ENCODE assay signal across 8 cellular contexts in the genomic region with DNA sequence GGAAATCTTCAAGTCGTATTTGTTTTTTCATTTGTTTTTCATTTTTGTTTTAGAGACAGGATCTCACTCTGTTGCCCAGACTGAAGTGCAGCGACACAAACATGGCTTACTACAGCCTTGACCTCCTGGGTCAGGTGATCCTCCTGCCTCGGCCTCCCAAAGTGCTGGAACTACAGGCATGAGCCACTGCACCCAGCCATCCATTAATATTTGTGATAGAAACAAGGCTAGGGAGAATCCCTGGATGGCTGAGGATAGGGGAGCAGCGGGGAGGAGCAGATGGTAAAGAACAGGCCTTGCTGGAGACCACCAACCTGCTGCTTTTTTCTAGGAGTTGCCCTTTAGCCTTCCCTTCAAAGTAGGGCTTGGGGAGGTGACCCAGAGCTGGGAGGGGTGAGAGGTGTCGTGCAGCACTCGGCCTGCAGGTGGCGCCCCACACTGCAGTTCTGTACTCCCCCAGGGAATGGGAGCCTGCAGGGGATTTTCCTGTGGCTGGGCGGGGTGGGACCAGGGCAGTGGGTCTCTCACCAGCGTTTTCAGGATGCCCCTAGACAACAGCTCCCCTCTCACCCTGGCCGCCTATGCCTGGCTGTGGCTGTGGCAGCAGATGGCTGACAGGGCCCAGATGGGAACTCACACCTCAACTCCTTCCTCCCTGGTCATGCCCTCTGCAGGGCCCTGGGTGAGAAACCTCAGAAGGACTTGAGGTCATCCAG. TPM values are rescaled to one million over a fixed set of nuclear protein-coding genes. Genes with fewer than 3 reads are reported as not detected.
DNase-seq lines count a peak whose midpoint lies in the region; ATAC-seq and TF ChIP-seq lines count a peak whose summit lies in the region.

No MANE protein-coding gene starts in this region.

- peak; percentile 70 for DNase-seq in DMS53 (lab: John Stamatoyannopoulos, UW)
- DNase-seq in Peyer's patch = peak; percentile 68 to 90 (median 83)
- DNase-seq in fibroblast of villous mesenchyme (ENCODE audit: low read depth) = peak; percentile 33
- peak; percentile 90 for DNase-seq in osteoblast (ENCODE audit: insufficient read length, low spot score, missing footprints)
- peak; percentile 55 to 83 for DNase-seq in tibial artery

- H3K4me3 ChIP-seq in Peyer's patch (no peak overlapping the region), fibroblast of villous mesenchyme (ENCODE audit: low read depth, low read length) (no peak overlapping the region), osteoblast (ENCODE audit: insufficient read depth, low read length) (no peak overlapping the region), tibial artery (no peak overlapping the region)

- no peaks in the 10 kb centered on the region for H4K20me1 ChIP-seq in osteoblast (ENCODE audit: insufficient read depth, low read length)

- H3K27ac ChIP-seq in Peyer's patch = no peak overlapping the region
- no peak overlapping the region for H3K27ac ChIP-seq in osteoblast (ENCODE audit: low read depth, low read length)
- no peak overlapping the region for H3K27ac ChIP-seq in tibial artery

- H3K4me2 ChIP-seq in osteoblast (ENCODE audit: insufficient read depth, low read length) = no peak overlapping the region

- H3K4me3 Mint-ChIP-seq in activated T-helper 17 cell treated with anti-CD3 and anti-CD28 coated beads, Interleukin-2, amount 50 U/mL, for 72 hours = no peak overlapping the region

- TF ChIP-seq CTCF in Peyer's patch (IDR thresholded peaks at IDR 0.05) (peak; percentile 62 to 95 (median 88)), fibroblast of villous mesenchyme (IDR thresholded peaks at IDR 0.05; ENCODE audit: insufficient read depth, low read depth, low read length) (peak; percentile 93), osteoblast (IDR thresholded peaks at IDR 0.05; ENCODE audit: extremely low read depth, low read depth, low read length) (peak; percentile 85), tibial artery (IDR thresholded peaks at IDR 0.05) (peak; percentile 89 to 91)

- H3K27ac Mint-ChIP-seq in activated T-helper 17 cell treated with anti-CD3 and anti-CD28 coated beads, Interleukin-2, amount 50 U/mL, for 72 hours = no peak overlapping the region

- H3K36me3 ChIP-seq in Peyer's patch (no peaks in the 10 kb centered on the region), osteoblast (ENCODE audit: insufficient read depth, low read length) (no peaks in the 10 kb centered on the region), tibial artery (no peaks in the 10 kb centered on the region)

- no peaks in the 10 kb centered on the region for H3K36me3 Mint-ChIP-seq in activated T-helper 17 cell treated with anti-CD3 and anti-CD28 coated beads, Interleukin-2, amount 50 U/mL, for 72 hours (ENCODE audit: low read depth)

- no peak for TF ChIP-seq POLR2A in Peyer's patch (IDR thresholded peaks at IDR 0.05)

- intact Hi-C loops in tibial artery (cut with DNase I; ENCODE audit: low total_unique reads) = loop anchor here (5.0 to 10.0 kb wide), 3 partner anchors 188 to 391 kb away; a partner anchor contains a TSS

- H3K4me1 ChIP-seq in Peyer's patch = peaks cover 0 to 2% (median 0%) of the 10 kb centered on the region in 4 donors
- no peaks in the 10 kb centered on the region for H3K4me1 ChIP-seq in osteoblast (ENCODE audit: insufficient read depth, low read length)
- H3K4me1 ChIP-seq in tibial artery = no peaks in the 10 kb centered on the region

- ATAC-seq in HG02610 (IDR thresholded peaks at IDR 0.05; ENCODE audit: unreplicated experiment) = peak; percentile 65
- ATAC-seq in activated T-helper 17 cell treated with anti-CD3 and anti-CD28 coated beads, Interleukin-2, amount 50 U/mL, for 72 hours (replicated peaks) = peak; percentile 94
- no peak for ATAC-seq in HG02759 (IDR thresholded peaks at IDR 0.05; ENCODE audit: unreplicated experiment)

- H2AFZ ChIP-seq in osteoblast (ENCODE audit: low read length) = no peak overlapping the region

- H3K4me1 Mint-ChIP-seq in activated T-helper 17 cell treated with anti-CD3 and anti-CD28 coated beads, Interleukin-2, amount 50 U/mL, for 72 hours = no peaks in the 10 kb centered on the region

- peaks cover 7% of the 10 kb centered on the region for H3K27me3 Mint-ChIP-seq in activated T-helper 17 cell treated with anti-CD3 and anti-CD28 coated beads, Interleukin-2, amount 50 U/mL, for 72 hours

- no peaks in the 10 kb centered on the region for H3K79me2 ChIP-seq in osteoblast (ENCODE audit: insufficient read depth, low read length)

- H3K9me3 Mint-ChIP-seq in activated T-helper 17 cell treated with anti-CD3 and anti-CD28 coated beads, Interleukin-2, amount 50 U/mL, for 72 hours = no peaks in the 10 kb centered on the region

- H3K9me3 ChIP-seq in Peyer's patch (no peaks in the 10 kb centered on the region), osteoblast (ENCODE audit: low read depth, low read length) (no peaks in the 10 kb centered on the region), tibial artery (no peaks in the 10 kb centered on the region)

- H3K27me3 ChIP-seq in Peyer's patch = no peaks in the 10 kb centered on the region
- H3K27me3 ChIP-seq in osteoblast (ENCODE audit: insufficient read depth, low read length) = peaks cover 28% of the 10 kb centered on the region
- peaks cover 0 to 3% of the 10 kb centered on the region in 2 donors for H3K27me3 ChIP-seq in tibial artery

RNA-seq across cellular contexts. Expression of a gene that starts 12.6 kb away (rescaled TPM):
- total RNA-seq in Peyer's patch (1 to 10 TPM; 3.2 to 9.9 (median 5.4) TPM), fibroblast of villous mesenchyme (under 0.01 TPM in 2 replicates), osteoblast (under 0.01 and 0.36 TPM in 2 replicates)
- total RNA-seq in activated T-helper 17 cell treated with anti-CD3 and anti-CD28 coated beads, Interleukin-2, amount 50 U/mL, for 72 hours = 10 to 100 TPM in 1 of 2 donors, under 1 TPM in 1; 0.09 to 16.2 TPM

Comparison
In these comparisons a context has a peak if more than half of its experiments do, and no peak if none do; other contexts are left out.
1. DNase-seq: peak in every context shown above with its lines; median percentile 90 in osteoblast; 83 in Peyer's patch; 70 in DMS53; 69 in tibial artery; 33 in fibroblast of villous mesenchyme.